In genomic region chr4:785332-786073, GRCh38 we compare ENCODE assay signal across 1 cellular context.
TF ChIP-seq lines count a peak whose summit lies in the region.

No MANE protein-coding gene starts in this region.

TF ChIP-seq in H1, 55 proteins besides CTCF, POLR2A, EP300 and RAD21 (continued from another document):
- no peak; the same call in 1 of the 2 replicates for TF ChIP-seq TEAD4 (IDR thresholded peaks at IDR 0.05; ENCODE audit: low read depth, low read length)
- TF ChIP-seq CHD1 (IDR thresholded peaks at IDR 0.05; ENCODE audit: low read depth, low read length), result no peak
- no peak for TF ChIP-seq CBX5 (IDR thresholded peaks at IDR 0.05; ENCODE audit: low read depth, low read length)
- TF ChIP-seq SAP30 (IDR thresholded peaks at IDR 0.05; ENCODE audit: insufficient read depth, insufficient replicate concordance, low read length), result no peak
- no peak for TF ChIP-seq BRCA1 (IDR thresholded peaks at IDR 0.05; ENCODE audit: low read depth, low read length)
- TF ChIP-seq SP1 (IDR thresholded peaks at IDR 0.05; ENCODE audit: low read depth, low read length), result 0 out of 2 replicates have a peak, but pooled peaks have one; percentile 22
- TF ChIP-seq NANOG (IDR thresholded peaks at IDR 0.05; ENCODE audit: insufficient read depth, low read depth, low read length, poor library complexity, severe bottlenecking), result peak; percentile 89
- no peak for TF ChIP-seq CHD7 (IDR thresholded peaks at IDR 0.05; ENCODE audit: insufficient replicate concordance, low read length)
- no peak for TF ChIP-seq TAF7 (optimal IDR thresholded peaks at IDR 0.05; ENCODE audit: borderline replicate concordance, low read depth, low read length)
- TF ChIP-seq TBP (IDR thresholded peaks at IDR 0.05; ENCODE audit: low read depth, low read length), result no peak
- TF ChIP-seq CHD2 (IDR thresholded peaks at IDR 0.05; ENCODE audit: low read length), result no peak
- TF ChIP-seq FOSL1 (IDR thresholded peaks at IDR 0.05; ENCODE audit: insufficient read depth, low read depth, low read length), result no peak
- TF ChIP-seq EZH2 (IDR thresholded peaks at IDR 0.05; ENCODE audit: low read depth, low read length, severe bottlenecking), result no peak
